In the genomic region with DNA sequence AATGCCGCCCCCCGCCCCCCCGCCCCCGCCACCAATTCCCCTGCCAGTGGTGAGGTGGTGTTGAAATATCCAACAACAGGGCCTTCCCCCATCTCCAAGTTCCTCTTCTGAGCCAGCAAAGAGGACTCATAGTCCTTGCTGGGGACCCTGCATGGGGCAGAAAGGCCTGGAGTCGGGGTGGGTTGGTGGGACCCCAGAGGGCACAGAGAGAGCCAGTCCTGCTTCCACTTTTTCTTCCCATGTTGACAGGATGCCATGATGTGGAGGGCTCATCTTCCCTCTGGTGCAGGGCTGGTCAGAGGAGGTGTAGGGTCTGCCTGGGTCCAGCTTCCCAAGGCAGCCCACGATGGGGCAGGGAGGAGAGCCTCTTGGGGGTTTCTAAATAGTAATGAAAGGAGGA, we compare ENCODE assay signal across 13 cellular contexts. TPM values are rescaled to one million over a fixed set of nuclear protein-coding genes. Genes with fewer than 3 reads are reported as not detected.
DNase-seq lines count a peak whose midpoint lies in the region; ATAC-seq, FAIRE-seq and TF ChIP-seq lines count a peak whose summit lies in the region.
"Had no signal": no experiment of that assay in that cellular context is flagged by ENCODE, and none has a peak within 500 bp of the region (broad histone marks: within the 10 kb centered on the region; RNA-seq: fewer than 3 reads in every experiment).

No MANE protein-coding gene starts in this region.

- H3K4me2 ChIP-seq in HepG2 (ENCODE audit: low read depth, low read length) (no peak overlapping the region), PC-3 (ENCODE audit: low read length) (no peak overlapping the region)

- H2AFZ ChIP-seq in HepG2 (ENCODE audit: low read length): no peak overlapping the region
- no peak overlapping the region for H2AFZ ChIP-seq in PC-3 (ENCODE audit: low read length)

- TF ChIP-seq CTCF in right lobe of liver (IDR thresholded peaks at IDR 0.05) (no peak), HepG2 (CRISPR knock-in tag; IDR thresholded peaks at IDR 0.05) (no peak), left lung (IDR thresholded peaks at IDR 0.05) (no peak), upper lobe of left lung (IDR thresholded peaks at IDR 0.05) (no peak), esophagus muscularis mucosa (IDR thresholded peaks at IDR 0.05) (no peak), PC-3 (conservative IDR thresholded peaks at IDR 0.05; ENCODE audit: low read depth, low read length) (no peak)

- H3K9me2 ChIP-seq in PC-3 (replicated peaks; ENCODE audit: low read length): no peaks in the 10 kb centered on the region

- H3K79me2 ChIP-seq in HepG2 (ENCODE audit: insufficient read depth, low read length): no peaks in the 10 kb centered on the region
- no peaks in the 10 kb centered on the region for H3K79me2 ChIP-seq in PC-3 (ENCODE audit: low read length)

- H3K36me3 ChIP-seq in right lobe of liver (no peaks in the 10 kb centered on the region), HepG2 (replicated peaks in 1 of 2; ENCODE audit: control insufficient read depth in 1 of 2, insufficient read depth in 2 of 2, low read length in 2 of 2) (no peaks in the 10 kb centered on the region), left lung (peaks cover 0 to 15% of the 10 kb centered on the region in 2 donors), upper lobe of left lung (no peaks in the 10 kb centered on the region), esophagus muscularis mucosa (no peaks in the 10 kb centered on the region), PC-3 (ENCODE audit: low read depth, low read length) (no peaks in the 10 kb centered on the region)
- H3K36me3 ChIP-seq: ascending aorta had no signal

- TF ChIP-seq EP300 in HepG2 (IDR thresholded peaks at IDR 0.05; ENCODE audit: low read depth in 2 of 2, low read length in 2 of 2) (no peak), HepG2 (CRISPR knock-in tag; IDR thresholded peaks at IDR 0.05; ENCODE audit: borderline replicate concordance) (no peak), upper lobe of left lung (IDR thresholded peaks at IDR 0.05) (no peak), esophagus muscularis mucosa (IDR thresholded peaks at IDR 0.05) (no peak)

- no peak overlapping the region for H3K9ac ChIP-seq in HepG2 (ENCODE audit: insufficient read depth, low read depth, low read length)
- no peak overlapping the region for H3K9ac ChIP-seq in PC-3 (ENCODE audit: low read length)

- POLR2A ChIA-PET in HepG2 (lab: Yijun Ruan, JAX): no interaction called here
- POLR2A ChIA-PET in PC-3 (lab: Charles Lee; ENCODE audit: unreplicated experiment): no interaction called here

- ATAC-seq in right lobe of liver: peak; percentile 58 to 72 (median 64)
- no peak for ATAC-seq in HepG2
- ATAC-seq in left lung: peak; percentile 66
- peak; percentile 49 to 73 for ATAC-seq in upper lobe of left lung (ENCODE audit: low FRiP score in 2 of 2)
- ATAC-seq in PC-3: no peak

- H3K4me3 ChIP-seq in right lobe of liver (no peak overlapping the region), HepG2 (replicated peaks in 1 of 3; ENCODE audit: insufficient read depth in 1 of 3, low read depth in 2 of 3, low read length in 3 of 3) (no peak overlapping the region), left lung (peak overlapping the region in 1 of 2 donors; percentile 19), upper lobe of left lung (no peak overlapping the region), esophagus muscularis mucosa (no peak overlapping the region), PC-3 (ENCODE audit: low read length) (no peak overlapping the region)
- H3K4me3 ChIP-seq: ascending aorta had no signal

- H3K27ac ChIP-seq in right lobe of liver: no peak overlapping the region
- no peak overlapping the region for H3K27ac ChIP-seq in HepG2 (ENCODE audit: extremely low read length, insufficient read depth, low read length)
- H3K27ac ChIP-seq in left lung: peak overlapping the region; percentile 72 to 89
- peak overlapping the region; percentile 17 to 90 (median 78) for H3K27ac ChIP-seq in upper lobe of left lung
- H3K27ac ChIP-seq in esophagus muscularis mucosa (replicated peaks in 1 of 4): peak overlapping the region in 1 of 4 donors; percentile 14
- H3K27ac ChIP-seq in PC-3 (ENCODE audit: low read length): no peak overlapping the region
- H3K27ac ChIP-seq: VCaP had no signal

- DNase-seq in right lobe of liver (no peak), HepG2 (ENCODE audit: low spot score) (no peak), SKM-1 (lab: John Stamatoyannopoulos, UW; ENCODE audit: unreplicated experiment) (peak; percentile 8), left lung (peak in 1 of 2 donors; percentile 57), upper lobe of left lung (peak in 1 of 2 donors; percentile 53), esophagus muscularis mucosa (ENCODE audit: extremely low spot score) (no peak), NCI-H2196 treated with DMSO at 0.1 percent for 48 hours (lab: John Stamatoyannopoulos, UW; ENCODE audit: unreplicated experiment) (no peak), PC-3 (no peak)
- DNase-seq: NCI-H146, NCI-H510A treated with DMSO at 0.1 percent for 48 hours, SHP77 had no signal

- H3K9me3 ChIP-seq in right lobe of liver (peaks cover 0 to 7% (median 0%) of the 10 kb centered on the region in 4 donors), HepG2 (ENCODE audit: low read length) (no peaks in the 10 kb centered on the region), left lung (peaks cover 0 to 7% of the 10 kb centered on the region in 2 donors), upper lobe of left lung (peaks cover 6 to 10% (median 6%) of the 10 kb centered on the region in 4 donors), esophagus muscularis mucosa (peaks cover 0 to 15% (median 12%) of the 10 kb centered on the region in 4 donors), PC-3 (ENCODE audit: low read length) (no peaks in the 10 kb centered on the region)

- no CpG with 5 or more reads among the region's 6 CpGs for WGBS in right lobe of liver (ENCODE audit: insufficient coverage, low coverage, low lambda C conversion rate, missing lambda C conversion rate)
- 15% methylated on average over 5 of the region's 6 CpGs for WGBS in HepG2 (ENCODE audit: low lambda C conversion rate)
- WGBS in upper lobe of left lung, 2 donors: 60 to 77% methylated on average over 1 to 2 of the region's 6 CpGs
- 73% methylated on average over 6 of the region's 6 CpGs for WGBS in esophagus muscularis mucosa

- FAIRE-seq in HepG2 (lab: Jason Lieb, UNC): no peak

- TF ChIP-seq RAD21 in HepG2 (CRISPR knock-in tag; IDR thresholded peaks at IDR 0.05): no peak

- CTCF ChIA-PET in HepG2 (lab: Yijun Ruan, JAX; ENCODE audit: low intra/inter-chr PET ratio, low total read pairs): no interaction called here
- CTCF ChIA-PET in PC-3 (lab: Charles Lee): no interaction called here

- H3K4me1 ChIP-seq in right lobe of liver (no peaks in the 10 kb centered on the region), HepG2 (ENCODE audit: insufficient read depth, low read length) (no peaks in the 10 kb centered on the region), left lung (peaks cover 0 to 70% of the 10 kb centered on the region in 2 donors), upper lobe of left lung (peaks cover 0 to 11% (median 8%) of the 10 kb centered on the region in 4 donors), esophagus muscularis mucosa (no peaks in the 10 kb centered on the region), PC-3 (ENCODE audit: insufficient read depth, low read length) (peaks cover 9% of the 10 kb centered on the region)
- H3K4me1 ChIP-seq: ascending aorta had no signal

- H3K27me3 ChIP-seq in right lobe of liver: no peaks in the 10 kb centered on the region
- peaks cover 4 to 42% of the 10 kb centered on the region in 2 experiments; a peak in 3 of 5 replicates for H3K27me3 ChIP-seq in HepG2 (ENCODE audit: control insufficient read depth in 1 of 2, insufficient read depth in 2 of 2, low read length in 2 of 2)
- H3K27me3 ChIP-seq in left lung: peaks cover 0 to 32% of the 10 kb centered on the region in 2 donors
- H3K27me3 ChIP-seq in upper lobe of left lung: no peaks in the 10 kb centered on the region
- peaks cover 0 to 24% (median 0%) of the 10 kb centered on the region in 4 donors for H3K27me3 ChIP-seq in esophagus muscularis mucosa
- H3K27me3 ChIP-seq in PC-3 (ENCODE audit: low read length): 0 out of 2 replicates have a peak, but pooled peaks cover 3% of the 10 kb centered on the region
- H3K27me3 ChIP-seq: ascending aorta had no signal

- intact Hi-C loops in right lobe of liver (cut with DNase I) (no loop called here), HepG2 (cut with micrococcal nuclease; ENCODE audit: unreplicated experiment) (no loop called here), left lung (cut with DNase I) (no loop called here), esophagus muscularis mucosa (cut with DNase I) (no loop called here), PC-3 (cut with micrococcal nuclease) (no loop called here)

- BruUV-seq in HepG2 (replicated peaks; lab: Mats Ljungman, UMichigan) (no TSS peak), PC-3 (replicated peaks; lab: Mats Ljungman, UMichigan) (no TSS peak)

- in situ Hi-C loops in HepG2 (cut with HindIII; ENCODE audit: extremely low pct_ligation_motif_present, low pct_unique_long_range_greater_than_20kb): no loop called here

- no peaks in the 10 kb centered on the region for H3F3A ChIP-seq in PC-3 (ENCODE audit: low read length, unreplicated experiment)

- no peak for TF ChIP-seq POLR2A in right lobe of liver (IDR thresholded peaks at IDR 0.05)
- TF ChIP-seq POLR2A in HepG2 (IDR thresholded peaks at IDR 0.05; ENCODE audit: insufficient read depth in 1 of 2, low read depth in 2 of 2, low read length in 2 of 2): no peak
- TF ChIP-seq POLR2A in upper lobe of left lung (IDR thresholded peaks at IDR 0.05): no peak
- no peak for TF ChIP-seq POLR2A in esophagus muscularis mucosa (IDR thresholded peaks at IDR 0.05; ENCODE audit: low read depth)

- H4K20me1 ChIP-seq in HepG2 (ENCODE audit: insufficient read depth, low read length) (no peaks in the 10 kb centered on the region), PC-3 (ENCODE audit: low read length) (no peaks in the 10 kb centered on the region)

RNA-seq across cellular contexts. Expression of gene PIK3R6, which starts 49.0 kb away (rescaled TPM):
- under 1 TPM in 5 of 6 experiments, not detected in 1; 0.18 to 0.62 (median 0.25) TPM for total RNA-seq in right lobe of liver
- total RNA-seq in HepG2 (2016; rRNA removed; fragmentation: Illumina TruSeq; extraction: Trizol): not detected in 2 replicates
- total RNA-seq in HepG2 (2016; cell fraction: cytosol; rRNA removed; fragmentation: Illumina TruSeq; extraction: Trizol; ENCODE audit: low read depth): not detected in 2 replicates
- not detected in 2 replicates for total RNA-seq in HepG2 (2016; cell fraction: insoluble cytoplasmic fraction; rRNA removed; fragmentation: Illumina TruSeq; extraction: Trizol)
- not detected in 2 replicates for total RNA-seq in HepG2 (2016; cell fraction: membrane; rRNA removed; fragmentation: Illumina TruSeq; extraction: Trizol)
- total RNA-seq in HepG2 (2016; cell fraction: nucleus; rRNA removed; fragmentation: Illumina TruSeq; extraction: Trizol): not detected in 2 replicates
- polyA plus RNA-seq in HepG2 (2011; rRNA removed): not detected in 2 replicates
- polyA plus RNA-seq in HepG2 (2011; cell fraction: cytosol; rRNA removed): 0.03 TPM in 2 replicates
- polyA plus RNA-seq in HepG2 (2011; cell fraction: nucleus; rRNA removed): 0.26 TPM in 1 of 2 replicates, not detected in the other
- polyA plus RNA-seq in HepG2 (2012): not detected in 2 replicates
- polyA plus RNA-seq in HepG2 (2016; cell fraction: cytosol; fragmentation: Illumina TruSeq; extraction: Trizol; ENCODE audit: low read depth): not detected in 2 replicates
- not detected in 2 replicates for polyA plus RNA-seq in HepG2 (2016; cell fraction: insoluble cytoplasmic fraction; fragmentation: Illumina TruSeq; extraction: Trizol; ENCODE audit: low read depth)
- not detected in 2 replicates for polyA plus RNA-seq in HepG2 (2016; cell fraction: membrane; fragmentation: Illumina TruSeq; extraction: Trizol; ENCODE audit: low read depth)
- polyA plus RNA-seq in HepG2 (2016; cell fraction: nucleus; fragmentation: Illumina TruSeq; extraction: Trizol; ENCODE audit: insufficient read depth, low read depth): not detected in 2 replicates
- 0.09 TPM in 1 of 2 replicates, not detected in the other for polyA minus RNA-seq in HepG2 (2011; rRNA and poly(A)+ RNA removed; ENCODE audit: low replicate concordance)
- not detected in 2 replicates for polyA minus RNA-seq in HepG2 (2011; cell fraction: cytosol; rRNA and poly(A)+ RNA removed)
- not detected in 2 replicates for polyA minus RNA-seq in HepG2 (2011; cell fraction: nucleus; rRNA and poly(A)+ RNA removed)
- total RNA-seq in left lung: 1 to 10 TPM; 1.8 to 2.4 TPM
- total RNA-seq in upper lobe of left lung: 1 to 10 TPM; 1.1 to 4.2 (median 2.4) TPM
- total RNA-seq in esophagus muscularis mucosa: 1 to 10 TPM in 3 of 4 donors, under 1 TPM in 1; 0.52 to 3.3 (median 1.8) TPM
- total RNA-seq in PC-3 (2014; rRNA removed): not detected in 2 replicates

RNA-seq across cellular contexts. Expression of gene PIK3R5, which starts 49.0 kb away (rescaled TPM):
- total RNA-seq in right lobe of liver (1 to 10 TPM; 3.7 to 6.5 (median 5.0) TPM), HepG2 (2016; rRNA removed; fragmentation: Illumina TruSeq; extraction: Trizol) (not detected in 2 replicates), left lung (10 to 100 TPM; 19.4 to 84.8 TPM), upper lobe of left lung (100 to 1,000 TPM in 1 of 6 donors, 10 to 100 TPM in 5; 22.3 to 175 (median 49.8) TPM), esophagus muscularis mucosa (10 to 100 TPM in 2 of 4 donors, 1 to 10 TPM in 2; 7.0 to 16.2 (median 9.6) TPM), PC-3 (2014; rRNA removed) (not detected in 2 replicates)
- total RNA-seq in HepG2 (2016; cell fraction: cytosol; rRNA removed; fragmentation: Illumina TruSeq; extraction: Trizol; ENCODE audit: low read depth): not detected in 2 replicates
- total RNA-seq in HepG2 (2016; cell fraction: insoluble cytoplasmic fraction; rRNA removed; fragmentation: Illumina TruSeq; extraction: Trizol): not detected in 2 replicates
- total RNA-seq in HepG2 (2016; cell fraction: membrane; rRNA removed; fragmentation: Illumina TruSeq; extraction: Trizol): not detected in 2 replicates
- not detected in 2 replicates for total RNA-seq in HepG2 (2016; cell fraction: nucleus; rRNA removed; fragmentation: Illumina TruSeq; extraction: Trizol)
- not detected in 2 replicates for polyA plus RNA-seq in HepG2 (2011; rRNA removed)
- not detected in 2 replicates for polyA plus RNA-seq in HepG2 (2011; cell fraction: cytosol; rRNA removed)
- 0.09 TPM in 1 of 2 replicates, not detected in the other for polyA plus RNA-seq in HepG2 (2011; cell fraction: nucleus; rRNA removed)
- not detected in 2 replicates for polyA plus RNA-seq in HepG2 (2012)
- not detected in 2 replicates for polyA plus RNA-seq in HepG2 (2016; cell fraction: cytosol; fragmentation: Illumina TruSeq; extraction: Trizol; ENCODE audit: low read depth)
- polyA plus RNA-seq in HepG2 (2016; cell fraction: insoluble cytoplasmic fraction; fragmentation: Illumina TruSeq; extraction: Trizol; ENCODE audit: low read depth): not detected in 2 replicates
- polyA plus RNA-seq in HepG2 (2016; cell fraction: membrane; fragmentation: Illumina TruSeq; extraction: Trizol; ENCODE audit: low read depth): not detected in 2 replicates
- polyA plus RNA-seq in HepG2 (2016; cell fraction: nucleus; fragmentation: Illumina TruSeq; extraction: Trizol; ENCODE audit: insufficient read depth, low read depth): not detected in 2 replicates
- polyA minus RNA-seq in HepG2 (2011; rRNA and poly(A)+ RNA removed; ENCODE audit: low replicate concordance): 0.19 TPM in 1 of 2 replicates, not detected in the other
- polyA minus RNA-seq in HepG2 (2011; cell fraction: cytosol; rRNA and poly(A)+ RNA removed): not detected in 2 replicates
- polyA minus RNA-seq in HepG2 (2011; cell fraction: nucleus; rRNA and poly(A)+ RNA removed): not detected in 2 replicates

Comparison
In these comparisons a context has a peak if more than half of its experiments do, and no peak if none do; other contexts are left out.
1. ATAC-seq: peak in right lobe of liver (4 of 4), left lung (single experiment) and upper lobe of left lung (2 of 2); none in HepG2 (single experiment) and PC-3 (single experiment).
2. H3K27ac ChIP-seq: peak in left lung (2 of 2) and upper lobe of left lung (4 of 4); none in right lobe of liver (0 of 3), HepG2 (single experiment) and PC-3 (single experiment).